ENCODE assay signal across 16 cellular contexts in genomic region chr6:43481591-43482242, GRCh38. TPM values are rescaled to one million over a fixed set of nuclear protein-coding genes. Genes with fewer than 3 reads are reported as not detected.
DNase-seq lines count a peak whose midpoint lies in the region; ATAC-seq and TF ChIP-seq lines count a peak whose summit lies in the region.
"Had no signal": no experiment of that assay in that cellular context is flagged by ENCODE, and none has a peak within 500 bp of the region (broad histone marks: within the 10 kb centered on the region; RNA-seq: fewer than 3 reads in every experiment).

No MANE protein-coding gene starts in this region.

- intact Hi-C loops in MCF 10A (cut with micrococcal nuclease) (loop anchor here (2.0 kb wide), 1 partner anchor 15 kb away; no protein-coding TSS in a partner anchor), breast epithelium (cut with DNase I; ENCODE audit: low total_unique reads) (no loop called here), natural killer cell (cut with micrococcal nuclease) (no loop called here)

- H3K27ac ChIP-seq in breast epithelium, result no peak overlapping the region
- H3K27ac ChIP-seq: lower lobe of right lung, neutrophil had no signal

- H3K36me3 ChIP-seq in breast epithelium (no peaks in the 10 kb centered on the region), iPS-15b (ENCODE audit: control insufficient read depth, insufficient read depth, low read length) (peaks cover 3% of the 10 kb centered on the region)
- H3K36me3 ChIP-seq: neutrophil had no signal

- H3K4me3 Mint-ChIP-seq in MCF 10A (ENCODE audit: unreplicated experiment) (peak overlapping the region; percentile 54), natural killer cell (no peak overlapping the region)
- H3K4me3 Mint-ChIP-seq: activated naive CD4-positive, alpha-beta T cell treated with anti-CD3 and anti-CD28 coated beads, Interleukin-2, amount 50 U/mL, for 24 hours; HFFc6 had no signal

- H3K27ac Mint-ChIP-seq in MCF 10A (ENCODE audit: low read depth, unreplicated experiment) (peak overlapping the region; percentile 85), natural killer cell (peak overlapping the region in 1 of 2 donors; percentile 44)
- H3K27ac Mint-ChIP-seq: activated naive CD4-positive, alpha-beta T cell treated with anti-CD3 and anti-CD28 coated beads, Interleukin-2, amount 50 U/mL, for 24 hours; HFFc6 had no signal

- ATAC-seq in natural killer cell (no peak), HG02970 (IDR thresholded peaks at IDR 0.05; ENCODE audit: low FRiP score, unreplicated experiment) (no peak)
- ATAC-seq: lower lobe of right lung had no signal

- H3K4me1 Mint-ChIP-seq in MCF 10A (ENCODE audit: insufficient read depth, unreplicated experiment), result peaks cover 27% of the 10 kb centered on the region
- peaks cover 27 to 42% of the 10 kb centered on the region in 2 donors for H3K4me1 Mint-ChIP-seq in natural killer cell

- H3K9me3 ChIP-seq in breast epithelium (no peaks in the 10 kb centered on the region), iPS-15b (ENCODE audit: control insufficient read depth, insufficient read depth, low read length) (no peaks in the 10 kb centered on the region)
- H3K9me3 ChIP-seq: lower lobe of right lung, neutrophil had no signal

- H3K9me3 Mint-ChIP-seq in MCF 10A (ENCODE audit: unreplicated experiment) (no peaks in the 10 kb centered on the region), natural killer cell (no peaks in the 10 kb centered on the region)
- H3K9me3 Mint-ChIP-seq: activated naive CD4-positive, alpha-beta T cell treated with anti-CD3 and anti-CD28 coated beads, Interleukin-2, amount 50 U/mL, for 24 hours; HFFc6 had no signal

- H3K4me3 ChIP-seq in breast epithelium (no peak overlapping the region), iPS-15b (ENCODE audit: low read depth, low read length) (peak overlapping the region; percentile 2)
- H3K4me3 ChIP-seq: lower lobe of right lung had no signal

- TF ChIP-seq CTCF in MCF 10A (IDR thresholded peaks at IDR 0.05; ENCODE audit: unreplicated experiment) (no peak), breast epithelium (IDR thresholded peaks at IDR 0.05) (no peak), natural killer cell (IDR thresholded peaks at IDR 0.05) (no peak)

- POLR2A ChIA-PET in MCF 10A (lab: Yijun Ruan, JAX), result interaction anchor here (1.0 to 11.7 kb wide), 4 partner anchors 13 to 54 kb away, joined by 3 to 209 read pairs (median 6); partner anchors contain the start of gene ABCC10

- H3K36me3 Mint-ChIP-seq in MCF 10A (ENCODE audit: insufficient read depth, unreplicated experiment), result peaks cover 46% of the 10 kb centered on the region
- no peaks in the 10 kb centered on the region for H3K36me3 Mint-ChIP-seq in natural killer cell
- H3K36me3 Mint-ChIP-seq: activated naive CD4-positive, alpha-beta T cell treated with anti-CD3 and anti-CD28 coated beads, Interleukin-2, amount 50 U/mL, for 24 hours had no signal

- H3K27me3 ChIP-seq in breast epithelium (no peaks in the 10 kb centered on the region), iPS-15b (ENCODE audit: control insufficient read depth, insufficient read depth, low read length) (no peaks in the 10 kb centered on the region)
- H3K27me3 ChIP-seq: neutrophil had no signal

- H3K4me1 ChIP-seq in breast epithelium (peaks cover 0 to 6% of the 10 kb centered on the region in 2 donors), iPS-15b (ENCODE audit: control insufficient read depth, insufficient read depth, low read length) (peaks cover 21% of the 10 kb centered on the region)

- no peak overlapping the region for H3K9ac ChIP-seq in iPS-15b (ENCODE audit: low read depth, low read length)

- no peaks in the 10 kb centered on the region for H3K27me3 Mint-ChIP-seq in MCF 10A (ENCODE audit: insufficient read depth, unreplicated experiment)
- H3K27me3 Mint-ChIP-seq in natural killer cell (ENCODE audit: low read depth in 2 of 2), result no peaks in the 10 kb centered on the region
- H3K27me3 Mint-ChIP-seq: activated naive CD4-positive, alpha-beta T cell treated with anti-CD3 and anti-CD28 coated beads, Interleukin-2, amount 50 U/mL, for 24 hours had no signal

- no TSS peak for BruUV-seq in MCF 10A (replicated peaks; lab: Mats Ljungman, UMichigan)

- no peak for TF ChIP-seq POLR2A in breast epithelium (IDR thresholded peaks at IDR 0.05)

- CTCF ChIA-PET in MCF 10A (lab: Yijun Ruan, JAX), result interaction anchor here (1.0 to 4.2 kb wide), 3 partner anchors 14 to 25 kb away, joined by 8 to 36 read pairs (median 13); no protein-coding TSS in a partner anchor

- DNase-seq in MCF 10A (ENCODE audit: unreplicated experiment), result peak; percentile 86
- DNase-seq in breast epithelium (ENCODE audit: low spot score in 2 of 2), result no peak
- no peak for DNase-seq in NCI-H1417 treated with DMSO at 0.1 percent for 48 hours (lab: John Stamatoyannopoulos, UW)
- no peak for DNase-seq in natural killer cell
- DNase-seq: cerebellar nuclear complex, HFFc6, lower lobe of right lung, NCI-H1694 treated with DMSO at 0.1 percent for 48 hours, NCI-H526 treated with DMSO at 0.1 percent for 48 hours, SHP77 had no signal

RNA-seq across cellular contexts. Expression of gene TJAP1, which starts 4.3 kb away (rescaled TPM):
- total RNA-seq in MCF 10A (2022) (70.9 and 78.9 TPM in 2 replicates), breast epithelium (10 to 100 TPM; 18.6 to 21.8 (median 21.3) TPM), natural killer cell (10 to 100 TPM; 26.7 to 33.8 (median 29.9) TPM)

RNA-seq across cellular contexts. Expression of gene DLK2, which starts 26.4 kb away (rescaled TPM):
- 13.6 and 30.2 TPM in 2 replicates for total RNA-seq in MCF 10A (2022)
- total RNA-seq in breast epithelium, result 1 to 10 TPM in 2 of 3 donors, not detected in 1; 3.6 to 8.9 TPM
- not detected for total RNA-seq in natural killer cell

RNA-seq across cellular contexts. Expression of gene LRRC73, which starts 28.4 kb away (rescaled TPM):
- total RNA-seq in MCF 10A (2022) (0.37 and 1.2 TPM in 2 replicates), breast epithelium (under 1 TPM in 2 of 3 donors, not detected in 1; 0.29 to 0.33 TPM), natural killer cell (under 1 TPM; 0.24 to 0.68 (median 0.45) TPM)
- total RNA-seq: epithelial cell of proximal tubule, urinary bladder had no signal

RNA-seq across cellular contexts. Expression of gene YIPF3, which starts 35.0 kb away (rescaled TPM):
- 65.1 and 72.9 TPM in 2 replicates for total RNA-seq in MCF 10A (2022)
- 100 to 1,000 TPM in 1 of 3 donors, 10 to 100 TPM in 2; 89.5 to 100 (median 96.2) TPM for total RNA-seq in breast epithelium
- total RNA-seq in natural killer cell, result 10 to 100 TPM; 59.3 to 78.4 (median 70.0) TPM

RNA-seq across cellular contexts. Expression of gene POLR1C, which starts 35.2 kb away (rescaled TPM):
- total RNA-seq in MCF 10A (2022) (54.9 and 63.6 TPM in 2 replicates), breast epithelium (10 to 100 TPM; 18.9 to 38.8 (median 38.7) TPM), natural killer cell (10 to 100 TPM; 22.3 to 29.3 (median 25.8) TPM)
